ENCODE assay signal across 8 cellular contexts in genomic region chr1:156815307-156815826, GRCh38. TPM values are rescaled to one million over a fixed set of nuclear protein-coding genes. Genes with fewer than 3 reads are reported as not detected.
DNase-seq lines count a peak whose midpoint lies in the region; ATAC-seq and TF ChIP-seq lines count a peak whose summit lies in the region.

No MANE protein-coding gene starts in this region.

- peak overlapping the region; percentile 96 for H3K4me3 Mint-ChIP-seq in activated T-cell treated with anti-CD3 and anti-CD28 coated beads, Interleukin-2, amount 50 U/mL, for 24 hours

- H3K9me3 ChIP-seq in right lobe of liver (no peaks in the 10 kb centered on the region), upper lobe of left lung (no peaks in the 10 kb centered on the region)

- H3K27ac ChIP-seq in brain microvascular endothelial cell (no peak overlapping the region), right lobe of liver (peak overlapping the region; percentile 21 to 69 (median 63)), upper lobe of left lung (peak overlapping the region; percentile 70 to 86 (median 76))

- peak overlapping the region; percentile 99 for H3K27ac Mint-ChIP-seq in activated T-cell treated with anti-CD3 and anti-CD28 coated beads, Interleukin-2, amount 50 U/mL, for 24 hours

- H3K9me3 Mint-ChIP-seq in activated T-cell treated with anti-CD3 and anti-CD28 coated beads, Interleukin-2, amount 50 U/mL, for 24 hours = peaks cover 2% of the 10 kb centered on the region

- peaks cover 63% of the 10 kb centered on the region for H3K36me3 Mint-ChIP-seq in activated T-cell treated with anti-CD3 and anti-CD28 coated beads, Interleukin-2, amount 50 U/mL, for 24 hours (ENCODE audit: low read depth)

- H3K4me1 ChIP-seq in right lobe of liver = peaks cover 0 to 11% (median 0%) of the 10 kb centered on the region in 4 donors
- peaks cover 13 to 20% (median 18%) of the 10 kb centered on the region in 4 donors for H3K4me1 ChIP-seq in upper lobe of left lung

- H3K27me3 ChIP-seq in brain microvascular endothelial cell (replicated peaks) = no peaks in the 10 kb centered on the region
- no peaks in the 10 kb centered on the region for H3K27me3 ChIP-seq in right lobe of liver
- no peaks in the 10 kb centered on the region for H3K27me3 ChIP-seq in upper lobe of left lung

- H3K4me3 ChIP-seq in brain microvascular endothelial cell (ENCODE audit: low read depth, low read length) (no peak overlapping the region), right lobe of liver (no peak overlapping the region), upper lobe of left lung (peak overlapping the region in 3 of 4 donors; percentile 18 to 53 (median 31))

- intact Hi-C loops in right lobe of liver (cut with DNase I) = no loop called here

- H3K36me3 ChIP-seq in brain microvascular endothelial cell (replicated peaks) (no peaks in the 10 kb centered on the region), right lobe of liver (no peaks in the 10 kb centered on the region), upper lobe of left lung (no peaks in the 10 kb centered on the region)

- no peak for DNase-seq in activated T-cell treated with anti-CD3 and anti-CD28 coated beads, Interleukin-2, amount 50 U/mL, for 24 hours
- no peak for DNase-seq in activated T-cell treated with anti-CD3 and anti-CD28 coated beads, Interleukin-2, amount 50 U/mL, for 1 hour
- DNase-seq in brain microvascular endothelial cell (peak; percentile 66), right lobe of liver (no peak), upper lobe of left lung (no peak), ACHN (no peak)

- TF ChIP-seq CTCF in brain microvascular endothelial cell (IDR thresholded peaks at IDR 0.05; ENCODE audit: low read depth, low read length, missing control alignments) = peak; percentile 36
- TF ChIP-seq CTCF in right lobe of liver (IDR thresholded peaks at IDR 0.05) = no peak
- no peak for TF ChIP-seq CTCF in upper lobe of left lung (IDR thresholded peaks at IDR 0.05)

- peak; percentile 27 to 44 (median 40) for ATAC-seq in right lobe of liver
- ATAC-seq in upper lobe of left lung (ENCODE audit: low FRiP score in 2 of 2) = peak; percentile 20 to 88
- no peak for ATAC-seq in HG02571 (IDR thresholded peaks at IDR 0.05; ENCODE audit: unreplicated experiment)
- ATAC-seq in HG03469 (IDR thresholded peaks at IDR 0.05; ENCODE audit: unreplicated experiment) = no peak

- no peak for TF ChIP-seq EP300 in upper lobe of left lung (IDR thresholded peaks at IDR 0.05)

- 45% methylated on average over 2 of the region's 5 CpGs for WGBS in right lobe of liver (ENCODE audit: insufficient coverage, low coverage, low lambda C conversion rate, missing lambda C conversion rate)
- WGBS in upper lobe of left lung, 2 donors = 69 to 75% methylated on average over 5 of the region's 5 CpGs

- no peaks in the 10 kb centered on the region for H3K27me3 Mint-ChIP-seq in activated T-cell treated with anti-CD3 and anti-CD28 coated beads, Interleukin-2, amount 50 U/mL, for 24 hours

- in situ Hi-C loops in brain microvascular endothelial cell (cut with HindIII; ENCODE audit: low pct_ligation_motif_present, low sequenced_read_pairs) (no loop called here), ACHN (cut with HindIII; ENCODE audit: low pct_ligation_motif_present, low pct_unique_long_range_greater_than_20kb, low sequenced_read_pairs) (no loop called here)

- TF ChIP-seq POLR2A in right lobe of liver (IDR thresholded peaks at IDR 0.05) (no peak), upper lobe of left lung (IDR thresholded peaks at IDR 0.05) (no peak)

- H3K4me1 Mint-ChIP-seq in activated T-cell treated with anti-CD3 and anti-CD28 coated beads, Interleukin-2, amount 50 U/mL, for 24 hours (ENCODE audit: low read depth) = peaks cover 61% of the 10 kb centered on the region

RNA-seq across cellular contexts. Expression of gene SH2D2A, which starts 1.3 kb away (rescaled TPM):
- total RNA-seq in right lobe of liver (1 to 10 TPM in 1 of 6 experiments, under 1 TPM in 5; 0.32 to 1.3 (median 0.67) TPM), upper lobe of left lung (1 to 10 TPM; 2.3 to 8.4 (median 5.0) TPM)

RNA-seq across cellular contexts. Expression of gene INSRR, which starts 43.5 kb away (rescaled TPM):
- total RNA-seq in right lobe of liver (not detected), upper lobe of left lung (under 1 TPM in 2 of 6 donors, not detected in 4; 0.03 to 0.22 TPM)

RNA-seq across cellular contexts. Expression of gene NTRK1, which starts 45.3 kb away (rescaled TPM):
- total RNA-seq in right lobe of liver (not detected), upper lobe of left lung (1 to 10 TPM in 3 of 6 donors, under 1 TPM in 1, not detected in 2; 0.30 to 1.4 (median 1.2) TPM)

RNA-seq across cellular contexts. Expression of gene PRCC, which starts 48.0 kb away (rescaled TPM):
- 10 to 100 TPM; 17.4 to 23.4 (median 19.7) TPM for total RNA-seq in right lobe of liver
- total RNA-seq in upper lobe of left lung = 10 to 100 TPM; 36.5 to 52.4 (median 40.8) TPM

Comparison
In these comparisons a context has a peak if more than half of its experiments do, and no peak if none do; other contexts are left out.
1. H3K4me3 ChIP-seq: peak in upper lobe of left lung (3 of 4); none in brain microvascular endothelial cell (single experiment) and right lobe of liver (0 of 3).
2. ATAC-seq: peak in right lobe of liver (4 of 4) and upper lobe of left lung (2 of 2); none in HG02571 (single experiment) and HG03469 (single experiment).